In genomic region chr1:156282479-156283222, GRCh38 we compare ENCODE assay signal across 1 cellular context.
TF ChIP-seq lines count a peak whose summit lies in the region.

SMG5 (minus strand) TSS chr1:156282825; CDS start chr1:156282680, 145 bp downstream.

TF ChIP-seq in A549, 52 proteins besides CTCF, POLR2A, EP300 and RAD21 (continued from another document):
- peak; percentile 94 for TF ChIP-seq MAX (IDR thresholded peaks at IDR 0.05)
- peak; percentile 99 for TF ChIP-seq REST (IDR thresholded peaks at IDR 0.05)
- TF ChIP-seq HOXA7 (CRISPR knock-in tag; IDR thresholded peaks at IDR 0.05) = no peak
- TF ChIP-seq NR3C1 (IDR thresholded peaks at IDR 0.05) = no peak
- no peak for TF ChIP-seq BHLHE40 (IDR thresholded peaks at IDR 0.05; ENCODE audit: low read depth, low read length)
- TF ChIP-seq FOSL2 (IDR thresholded peaks at IDR 0.05) = no peak
- TF ChIP-seq FOSL2 (CRISPR knock-in tag; IDR thresholded peaks at IDR 0.05) = no peak
- TF ChIP-seq ZFP36 (IDR thresholded peaks at IDR 0.05; ENCODE audit: borderline replicate concordance, partially characterized antibody) = no peak
- no peak for TF ChIP-seq CEBPB (IDR thresholded peaks at IDR 0.05)
- TF ChIP-seq JUNB (IDR thresholded peaks at IDR 0.05) = no peak
- TF ChIP-seq CBX8 (IDR thresholded peaks at IDR 0.05) = no peak
- 0 out of 2 replicates have a peak, but pooled peaks have one; percentile 28 for TF ChIP-seq RARB (CRISPR knock-in tag; IDR thresholded peaks at IDR 0.05)
- TF ChIP-seq BCL3 (IDR thresholded peaks at IDR 0.05) = peak; percentile 93
- no peak for TF ChIP-seq HEYL (CRISPR knock-in tag; IDR thresholded peaks at IDR 0.05)
- TF ChIP-seq NFE2L2 (conservative IDR thresholded peaks at IDR 0.05; ENCODE audit: low read length) = no peak
- TF ChIP-seq FOXS1 (CRISPR knock-in tag; IDR thresholded peaks at IDR 0.05) = no peak
- TF ChIP-seq FOSB (CRISPR knock-in tag; IDR thresholded peaks at IDR 0.05) = no peak; the same call in 1 of the 2 replicates
- no peak for TF ChIP-seq SREBF2 (IDR thresholded peaks at IDR 0.05)
- peak; percentile 83 for TF ChIP-seq KDM5A (IDR thresholded peaks at IDR 0.05)
- no peak for TF ChIP-seq MAFK (IDR thresholded peaks at IDR 0.05; ENCODE audit: partially characterized antibody)
- TF ChIP-seq PBX3 (IDR thresholded peaks at IDR 0.05) = peak; percentile 45; the same call in 1 of the 2 replicates
- TF ChIP-seq ATOH8 (CRISPR knock-in tag; IDR thresholded peaks at IDR 0.05; ENCODE audit: low read depth) = no peak
- TF ChIP-seq NPAS2 (CRISPR knock-in tag; IDR thresholded peaks at IDR 0.05; ENCODE audit: borderline replicate concordance) = no peak
- no peak for TF ChIP-seq HMGXB4 (CRISPR knock-in tag; IDR thresholded peaks at IDR 0.05; ENCODE audit: borderline replicate concordance)
- no peak for TF ChIP-seq ZSCAN20 (CRISPR knock-in tag; IDR thresholded peaks at IDR 0.05)
